In genomic region chr17:71458322-71458721, GRCh38 we compare ENCODE assay signal across 20 cellular contexts.
DNase-seq lines count a peak whose midpoint lies in the region; ATAC-seq, FAIRE-seq and TF ChIP-seq lines count a peak whose summit lies in the region.
"Had no signal": no experiment of that assay in that cellular context is flagged by ENCODE, and none has a peak within 500 bp of the region (broad histone marks: within the 10 kb centered on the region; RNA-seq: fewer than 3 reads in every experiment).

No MANE protein-coding gene starts in this region.

- no peak overlapping the region for H2BK120ac ChIP-seq in IMR-90 (ENCODE audit: low read depth, low read length)

- H4K8ac ChIP-seq in IMR-90 (ENCODE audit: low read depth in 2 of 2, low read length in 2 of 2) = no peak overlapping the region

- no peaks in the 10 kb centered on the region for H3K79me1 ChIP-seq in IMR-90 (ENCODE audit: low read depth in 1 of 2, low read length in 2 of 2)

- H3K9me3 ChIP-seq in IMR-90 (ENCODE audit: control insufficient read depth, insufficient read depth, low read length) (no peaks in the 10 kb centered on the region), keratinocyte (ENCODE audit: control insufficient read depth, low read depth, low read length) (no peaks in the 10 kb centered on the region), suprapubic skin (no peaks in the 10 kb centered on the region), heart right ventricle (no peaks in the 10 kb centered on the region)

- TF ChIP-seq EP300 in suprapubic skin (IDR thresholded peaks at IDR 0.05) = no peak

- whole genome bisulfite sequencing in IMR-90 (ENCODE audit: extremely low coverage in 2 of 2, insufficient read length in 1 of 2), 2 experiments = no CpG with 5 or more reads among the region's 5 CpGs
- 52% methylated on average over 5 of the region's 5 CpGs for WGBS in suprapubic skin
- 72 to 83% methylated on average over 5 of the region's 5 CpGs for WGBS in heart right ventricle, 2 donors

- no peak overlapping the region for H3K56ac ChIP-seq in IMR-90 (ENCODE audit: extremely low read depth, insufficient read depth, low read length)

- no peak overlapping the region for H3K4ac ChIP-seq in IMR-90 (ENCODE audit: low read depth, low read length)

- H4K91ac ChIP-seq in IMR-90 (ENCODE audit: insufficient read depth, low read depth, low read length) = no peak overlapping the region

- no peak overlapping the region for H2BK5ac ChIP-seq in IMR-90 (ENCODE audit: low read depth, low read length, poor library complexity, severe bottlenecking)

- POLR2A ChIA-PET in IMR-90 (lab: Charles Lee; ENCODE audit: unreplicated experiment) = no interaction called here

- in situ Hi-C loops in Caki2 (cut with HindIII; ENCODE audit: low pct_unique_long_range_greater_than_20kb, low sequenced_read_pairs) = no loop called here
- in situ Hi-C loops in IMR-90 (cut with MboI; ENCODE audit: low sequenced_read_pairs) = loop anchor here (25.0 kb wide), 1 partner anchor 671 kb away; no protein-coding TSS in a partner anchor

- H3K9me1 ChIP-seq in IMR-90 (ENCODE audit: insufficient read depth, low read length) = no peaks in the 10 kb centered on the region
- H3K9me1 ChIP-seq in keratinocyte (ENCODE audit: control insufficient read depth, extremely low read depth, insufficient read depth, low read length) = no peaks in the 10 kb centered on the region

- H3K4me2 ChIP-seq in IMR-90 (ENCODE audit: low read depth, low read length) = no peak overlapping the region
- peak overlapping the region; percentile 75 for H3K4me2 ChIP-seq in keratinocyte (ENCODE audit: control insufficient read depth, extremely low read depth, insufficient read depth, low read depth, low read length)
- H3K4me2 ChIP-seq: KMS-11 had no signal

- no peak overlapping the region for H3K23ac ChIP-seq in IMR-90 (ENCODE audit: low read depth, low read length)

- no peaks in the 10 kb centered on the region for H3K4me1 ChIP-seq in IMR-90 (ENCODE audit: control insufficient read depth, insufficient read depth, low read length)
- H3K4me1 ChIP-seq in keratinocyte (ENCODE audit: control insufficient read depth, extremely low read depth, insufficient read depth, low read length) = peaks cover 6% of the 10 kb centered on the region
- H3K4me1 ChIP-seq in suprapubic skin = peaks cover 11% of the 10 kb centered on the region
- no peaks in the 10 kb centered on the region for H3K4me1 ChIP-seq in heart right ventricle

- ATAC-seq in IMR-90 (ENCODE audit: low read depth) (no peak), heart right ventricle (no peak)

- H3K27ac ChIP-seq in IMR-90 (ENCODE audit: insufficient read depth, low read length) (no peak overlapping the region), keratinocyte (ENCODE audit: control insufficient read depth, insufficient read depth, low read length) (peak overlapping the region; percentile 80), suprapubic skin (no peak overlapping the region), heart right ventricle (no peak overlapping the region)
- H3K27ac ChIP-seq: C4-2B, HL-60, KMS-11 had no signal

- H2BK20ac ChIP-seq in IMR-90 (ENCODE audit: low read depth, low read length) = no peak overlapping the region

- intact Hi-C loops in IMR-90 (cut with micrococcal nuclease) = no loop called here
- intact Hi-C loops in heart right ventricle (cut with DNase I) = loop anchor here in 1 of 10 donors (10.0 kb wide), 1 partner anchor 344 kb away; no protein-coding TSS in a partner anchor

- no peaks in the 10 kb centered on the region for H4K20me1 ChIP-seq in IMR-90 (ENCODE audit: insufficient read depth, low read length)
- H4K20me1 ChIP-seq in keratinocyte (ENCODE audit: control insufficient read depth, extremely low read depth, insufficient read depth, low read length) = no peaks in the 10 kb centered on the region

- dilution Hi-C loops in IMR-90 (cut with HindIII; ENCODE audit: low sequenced_read_pairs, unreplicated experiment) = no loop called here
- dilution Hi-C loops in keratinocyte (cut with MboI; ENCODE audit: extremely low pct_ligation_motif_present, low sequenced_read_pairs) = no loop called here

- FAIRE-seq in bronchial epithelial cell (lab: Jason Lieb, UNC) (peak; percentile 28), keratinocyte (lab: Jason Lieb, UNC) (peak; percentile 99)
- FAIRE-seq: A204.1, G401.6, GM18507 had no signal

- H2AK9ac ChIP-seq in IMR-90 (replicated peaks; ENCODE audit: low read depth, low read length, poor library complexity) = no peak overlapping the region

- DNase-seq in Caki2 (ENCODE audit: low read depth) (peak; percentile 16), IMR-90 (no peak), bronchial epithelial cell (ENCODE audit: low read depth) (peak; percentile 98), keratinocyte (ENCODE audit: low read depth, low spot score) (peak; percentile 53), suprapubic skin (ENCODE audit: low spot score in 2 of 2) (no peak), heart right ventricle (no peak), NCI-H510A treated with DMSO at 0.1 percent for 48 hours (lab: John Stamatoyannopoulos, UW) (no peak)
- DNase-seq: CD8-positive, alpha-beta memory T cell; GOT3; HCEC 1CT; MV-4-11; NCI-H2029 treated with DMSO at 0.1 percent for 48 hours; NCI-H526; SIG-M5 had no signal

- TF ChIP-seq CTCF in IMR-90 (conservative IDR thresholded peaks at IDR 0.05; ENCODE audit: low read depth, low read length) (no peak), bronchial epithelial cell (IDR thresholded peaks at IDR 0.05; ENCODE audit: insufficient read depth, low read length, severe bottlenecking) (no peak), keratinocyte (optimal IDR thresholded peaks at IDR 0.05 in 1 of 3, IDR thresholded peaks at IDR 0.05 in 1 of 3, conservative IDR thresholded peaks at IDR 0.05 in 1 of 3; ENCODE audit: extremely low read depth in 1 of 3, insufficient read depth in 2 of 3, low read length in 3 of 3) (no peak), suprapubic skin (IDR thresholded peaks at IDR 0.05) (no peak), heart right ventricle (IDR thresholded peaks at IDR 0.05) (no peak)

- H3K4me3 ChIP-seq in IMR-90 (ENCODE audit: insufficient read depth, low read depth, low read length) (no peak overlapping the region), bronchial epithelial cell (ENCODE audit: low read depth, low read length) (no peak overlapping the region), keratinocyte (ENCODE audit: control insufficient read depth in 2 of 3, extremely low read depth in 1 of 3, insufficient read depth in 2 of 3, low read depth in 1 of 3, low read length in 3 of 3) (peak overlapping the region in 1 of 3 experiments; percentile 47), suprapubic skin (no peak overlapping the region), heart right ventricle (no peak overlapping the region)

- TF ChIP-seq POLR2A in IMR-90 (IDR thresholded peaks at IDR 0.05; ENCODE audit: low read depth, low read length) (no peak), suprapubic skin (IDR thresholded peaks at IDR 0.05) (no peak)

- BruUV-seq in IMR-90 (replicated peaks; lab: Mats Ljungman, UMichigan) = no TSS peak

- H2BK15ac ChIP-seq in IMR-90 (ENCODE audit: low read depth, low read length) = no peak overlapping the region

- CTCF ChIA-PET in IMR-90 (lab: Yijun Ruan, JAX) = no interaction called here

- H2AFZ ChIP-seq in IMR-90 (replicated peaks; ENCODE audit: low read length, poor library complexity) (no peak overlapping the region), keratinocyte (ENCODE audit: control insufficient read depth, low read length) (peak overlapping the region; percentile 78)

- no peaks in the 10 kb centered on the region for H3K79me2 ChIP-seq in keratinocyte (ENCODE audit: control insufficient read depth, insufficient read depth, low read length)

- H3K9ac ChIP-seq in IMR-90 (ENCODE audit: low read depth, low read length) (no peak overlapping the region), keratinocyte (ENCODE audit: control insufficient read depth, extremely low read depth, insufficient read depth, low read length) (peak overlapping the region; percentile 44)
- H3K9ac ChIP-seq: KMS-11 had no signal

- no peak for TF ChIP-seq RAD21 in IMR-90 (IDR thresholded peaks at IDR 0.05; ENCODE audit: low read length)

- no peak overlapping the region for H3K14ac ChIP-seq in IMR-90 (replicated peaks; ENCODE audit: low read depth, low read length)

- H3K36me3 ChIP-seq in IMR-90 (ENCODE audit: control insufficient read depth, insufficient read depth, low read length) (no peaks in the 10 kb centered on the region), bronchial epithelial cell (ENCODE audit: control insufficient read depth, insufficient read depth, low read length) (no peaks in the 10 kb centered on the region), keratinocyte (ENCODE audit: control insufficient read depth in 2 of 2, extremely low read depth in 1 of 2, insufficient read depth in 2 of 2, low read length in 2 of 2) (no peaks in the 10 kb centered on the region), suprapubic skin (no peaks in the 10 kb centered on the region), heart right ventricle (no peaks in the 10 kb centered on the region)

- peak overlapping the region; percentile 56; the same call in 1 of the 2 replicates for H3K18ac ChIP-seq in IMR-90 (ENCODE audit: low read depth, low read length)

- no peak overlapping the region for H2AK5ac ChIP-seq in IMR-90 (ENCODE audit: low read depth, low read length)

- H3K27me3 ChIP-seq in IMR-90 (ENCODE audit: control insufficient read depth, insufficient read depth, low read length) (no peaks in the 10 kb centered on the region), bronchial epithelial cell (ENCODE audit: control insufficient read depth, insufficient read depth, low read length) (no peaks in the 10 kb centered on the region), keratinocyte (ENCODE audit: control insufficient read depth, extremely low read depth, insufficient read depth, low read length) (no peaks in the 10 kb centered on the region), suprapubic skin (no peaks in the 10 kb centered on the region), heart right ventricle (no peaks in the 10 kb centered on the region)

- 0 out of 2 replicates have a peak overlapping the region, but pooled peaks have one; percentile 38 for H4K5ac ChIP-seq in IMR-90 (ENCODE audit: low read depth, low read length)

TF ChIP-seq in IMR-90, 13 proteins besides CTCF, POLR2A, EP300 and RAD21:
- TF ChIP-seq MXI1 (IDR thresholded peaks at IDR 0.05; ENCODE audit: borderline replicate concordance, low read depth, low read length) = no peak
- TF ChIP-seq NFE2L2 (IDR thresholded peaks at IDR 0.05; ENCODE audit: low read depth, low read length) = no peak
- no peak for TF ChIP-seq FOS (IDR thresholded peaks at IDR 0.05; ENCODE audit: low read depth, low read length)
- no peak for TF ChIP-seq CEBPB (IDR thresholded peaks at IDR 0.05; ENCODE audit: low read depth, low read length)
- no peak for TF ChIP-seq CHD1 (IDR thresholded peaks at IDR 0.05; ENCODE audit: low read depth, low read length)
- TF ChIP-seq, protein P1, sequence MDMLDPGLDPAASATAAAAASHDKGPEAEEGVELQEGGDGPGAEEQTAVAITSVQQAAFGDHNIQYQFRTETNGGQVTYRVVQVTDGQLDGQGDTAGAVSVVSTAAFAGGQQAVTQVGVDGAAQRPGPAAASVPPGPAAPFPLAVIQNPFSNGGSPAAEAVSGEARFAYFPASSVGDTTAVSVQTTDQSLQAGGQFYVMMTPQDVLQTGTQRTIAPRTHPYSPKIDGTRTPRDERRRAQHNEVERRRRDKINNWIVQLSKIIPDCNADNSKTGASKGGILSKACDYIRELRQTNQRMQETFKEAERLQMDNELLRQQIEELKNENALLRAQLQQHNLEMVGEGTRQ (IDR thresholded peaks at IDR 0.05; ENCODE audit: low read depth, low read length) = no peak

Comparison
In these comparisons a context has a peak if more than half of its experiments do, and no peak if none do; other contexts are left out.
1. DNase-seq: peak in Caki2 (single experiment), bronchial epithelial cell (single experiment) and keratinocyte (single experiment); none in IMR-90 (single experiment), suprapubic skin (0 of 2), heart right ventricle (0 of 2) and NCI-H510A treated with DMSO at 0.1 percent for 48 hours (single experiment).